Comparison of ENCODE assay signal across 22 cellular contexts in genomic region chr6:148021715-148022114, GRCh38.
DNase-seq lines count a peak whose midpoint lies in the region; ATAC-seq, FAIRE-seq and TF ChIP-seq lines count a peak whose summit lies in the region.
"Had no signal": no experiment of that assay in that cellular context is flagged by ENCODE, and none has a peak within 500 bp of the region (broad histone marks: within the 10 kb centered on the region; RNA-seq: fewer than 3 reads in every experiment).

No MANE protein-coding gene starts in this region.

- H3K36me3 ChIP-seq in K562 (ENCODE audit: control insufficient read depth, insufficient read depth, low read length) (no peaks in the 10 kb centered on the region), mesodermal cell (ENCODE audit: control insufficient read depth, insufficient read depth, low read length) (no peaks in the 10 kb centered on the region)
- H3K36me3 ChIP-seq: BE2C, brain microvascular endothelial cell, gastroesophageal sphincter had no signal

- no peaks in the 10 kb centered on the region for H3K27me3 ChIP-seq in K562 (ENCODE audit: control insufficient read depth in 2 of 2, insufficient read depth in 2 of 2, low read length in 2 of 2)
- H3K27me3 ChIP-seq: BE2C, brain microvascular endothelial cell, gastroesophageal sphincter had no signal

- TF ChIP-seq EP300 in K562 (IDR thresholded peaks at IDR 0.05; ENCODE audit: low read length), result no peak

- POLR2A ChIA-PET in K562 (lab: Yijun Ruan, JAX), result no interaction called here

- no peak overlapping the region for H2AFZ ChIP-seq in K562 (ENCODE audit: low read depth, low read length)

- H3K9me1 ChIP-seq in K562 (ENCODE audit: control insufficient read depth, insufficient read depth, low read length), result no peaks in the 10 kb centered on the region

- no peaks in the 10 kb centered on the region for H3K79me2 ChIP-seq in K562 (ENCODE audit: control insufficient read depth, insufficient read depth, low read length)

- TF ChIP-seq CTCF in K562 (IDR thresholded peaks at IDR 0.05 in 2 of 3, conservative IDR thresholded peaks at IDR 0.05 in 1 of 3; ENCODE audit: insufficient read depth in 2 of 3, low read depth in 1 of 3, low read length in 3 of 3), result no peak

- ATAC-seq in K562, result no peak
- ATAC-seq: gastroesophageal sphincter, natural killer cell, Panc1 had no signal

- TF ChIP-seq POLR2A in K562 (conservative IDR thresholded peaks at IDR 0.05), result no peak

- H3K27ac ChIP-seq in K562 (ENCODE audit: extremely low read depth, low read depth, low read length) (no peak overlapping the region), mesodermal cell (ENCODE audit: low read depth, low read length, severe bottlenecking) (peak overlapping the region; percentile 24)
- H3K27ac ChIP-seq: brain microvascular endothelial cell, gastroesophageal sphincter, VCaP had no signal

- H3K4me1 ChIP-seq in K562 (replicated peaks in 1 of 2; ENCODE audit: control insufficient read depth in 2 of 2, insufficient read depth in 2 of 2, low read length in 2 of 2), result no peaks in the 10 kb centered on the region
- H3K4me1 ChIP-seq in mesodermal cell (ENCODE audit: control insufficient read depth, insufficient read depth, low read length, poor library complexity, severe bottlenecking), result no peaks in the 10 kb centered on the region
- H3K4me1 ChIP-seq: BE2C, gastroesophageal sphincter had no signal

- in situ Hi-C loops in K562 (cut with MboI), result no loop called here

- H3K4me2 ChIP-seq in K562 (ENCODE audit: insufficient read depth, low read length), result no peak overlapping the region

- DNase-seq in Daoy (ENCODE audit: low read depth) (peak; percentile 58), HT1080 (ENCODE audit: low read depth) (peak; percentile 41), K562 (ENCODE audit: extremely low read depth in 1 of 4, low spot score in 3 of 4) (no peak), SW480 (ENCODE audit: low spot score) (no peak), OCI-M2 (lab: John Stamatoyannopoulos, UW; ENCODE audit: unreplicated experiment) (no peak), SK-N-DZ (ENCODE audit: low spot score) (no peak)
- no peak for DNase-seq in activated CD8-positive, alpha-beta memory T cell treated with anti-CD3 and anti-CD28 coated beads, Interleukin-2, amount 50 U/mL, for 4 hours
- DNase-seq: activated CD8-positive, alpha-beta memory T cell treated with anti-CD3 and anti-CD28 coated beads for 24 hours; BE2C; brain microvascular endothelial cell; Calu3; Kasumi-1; mammary epithelial cell; natural killer cell; NCI-H146; NCI-H446 treated with DMSO at 0.1 percent for 48 hours; SW 1271 had no signal

- no peak overlapping the region for H3K4me3 ChIP-seq in K562
- no peak overlapping the region for H3K4me3 ChIP-seq in mesodermal cell (ENCODE audit: extremely low read depth, insufficient read depth, low read length, poor library complexity, severe bottlenecking)
- H3K4me3 ChIP-seq: gastroesophageal sphincter had no signal

- no peak for TF ChIP-seq RAD21 in K562 (CRISPR knock-in tag; conservative IDR thresholded peaks at IDR 0.05 in 1 of 2, IDR thresholded peaks at IDR 0.05 in 1 of 2)

- WGBS in K562 (ENCODE audit: insufficient coverage, low coverage, missing lambda C conversion rate), result 16% methylated on average over 5 of the region's 5 CpGs
- WGBS in mesodermal cell (ENCODE audit: insufficient coverage in 2 of 2), 2 experiments, result 86% methylated on average over 3 of the region's 5 CpGs; no CpG with 5 or more reads in 1 of the 2 experiments

- CTCF ChIA-PET in K562 (lab: Yijun Ruan, JAX; ENCODE audit: low intra/inter-chr PET ratio), result no interaction called here

- H3K9me3 ChIP-seq in K562 (replicated peaks; ENCODE audit: control insufficient read depth, insufficient read depth, low read depth, low read length) (no peaks in the 10 kb centered on the region), mesodermal cell (ENCODE audit: control insufficient read depth, low read length) (no peaks in the 10 kb centered on the region)
- H3K9me3 ChIP-seq: BE2C, gastroesophageal sphincter had no signal

- H3K9ac ChIP-seq in K562 (ENCODE audit: insufficient read depth in 1 of 2, low read depth in 2 of 2, low read length in 2 of 2), result no peak overlapping the region

- intact Hi-C loops in K562 (cut with micrococcal nuclease), result no loop called here

- no peak for FAIRE-seq in K562 (lab: Jason Lieb, UNC)
- FAIRE-seq: H54 had no signal

- no peaks in the 10 kb centered on the region for H4K20me1 ChIP-seq in K562 (replicated peaks; ENCODE audit: control insufficient read depth, insufficient read depth, low read length)

- BruUV-seq in K562 (replicated peaks; lab: Mats Ljungman, UMichigan), result no TSS peak

TF ChIP-seq in K562, 482 proteins besides CTCF, POLR2A, EP300 and RAD21:
- TF ChIP-seq STAT6 (CRISPR knock-in tag; IDR thresholded peaks at IDR 0.05), result no peak
- TF ChIP-seq NR0B1 (IDR thresholded peaks at IDR 0.05; ENCODE audit: partially characterized antibody), result no peak
- TF ChIP-seq SPI1 (IDR thresholded peaks at IDR 0.05; ENCODE audit: borderline replicate concordance, low read depth, low read length), result 0 out of 2 replicates have a peak, but pooled peaks have one; percentile 23
- no peak for TF ChIP-seq NCOA1 (IDR thresholded peaks at IDR 0.05; ENCODE audit: low read depth)

Comparison
In these comparisons a context has a peak if more than half of its experiments do, and no peak if none do; other contexts are left out.
1. DNase-seq: peak in Daoy (single experiment) and HT1080 (single experiment); none in K562 (0 of 4), activated CD8-positive, alpha-beta memory T cell treated with anti-CD3 and anti-CD28 coated beads, Interleukin-2, amount 50 U/mL, for 4 hours (single experiment), SW480 (single experiment), OCI-M2 (single experiment) and SK-N-DZ (single experiment).